1 cellular context compared by ENCODE assay signal in the genomic region with DNA sequence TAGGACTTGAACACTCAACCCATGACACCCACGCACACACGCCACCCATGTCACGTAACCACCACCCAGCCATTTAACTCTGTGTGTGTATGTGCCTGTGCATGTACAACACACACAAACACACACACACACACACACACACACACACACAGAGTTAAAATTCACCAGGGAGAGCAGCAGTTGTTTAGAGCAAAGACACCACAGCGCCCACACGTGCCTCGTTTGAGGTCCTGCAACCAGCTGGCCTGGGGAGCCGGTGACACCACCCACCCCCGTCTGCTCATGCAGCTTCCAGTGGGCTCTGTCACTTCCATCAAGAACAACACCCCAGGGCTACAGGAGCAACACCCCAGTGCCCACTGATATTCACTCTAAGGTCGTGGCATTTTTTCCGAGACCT.
A peak's percentile ranks its signal among the peaks of the same experiment; 100 is the strongest.
TF ChIP-seq lines count a peak whose summit lies in the region.

No MANE protein-coding gene starts in this region.

TF ChIP-seq in HepG2, 621 proteins besides CTCF, POLR2A, EP300 and RAD21 (continued from another document):
- TF ChIP-seq, protein P1, sequence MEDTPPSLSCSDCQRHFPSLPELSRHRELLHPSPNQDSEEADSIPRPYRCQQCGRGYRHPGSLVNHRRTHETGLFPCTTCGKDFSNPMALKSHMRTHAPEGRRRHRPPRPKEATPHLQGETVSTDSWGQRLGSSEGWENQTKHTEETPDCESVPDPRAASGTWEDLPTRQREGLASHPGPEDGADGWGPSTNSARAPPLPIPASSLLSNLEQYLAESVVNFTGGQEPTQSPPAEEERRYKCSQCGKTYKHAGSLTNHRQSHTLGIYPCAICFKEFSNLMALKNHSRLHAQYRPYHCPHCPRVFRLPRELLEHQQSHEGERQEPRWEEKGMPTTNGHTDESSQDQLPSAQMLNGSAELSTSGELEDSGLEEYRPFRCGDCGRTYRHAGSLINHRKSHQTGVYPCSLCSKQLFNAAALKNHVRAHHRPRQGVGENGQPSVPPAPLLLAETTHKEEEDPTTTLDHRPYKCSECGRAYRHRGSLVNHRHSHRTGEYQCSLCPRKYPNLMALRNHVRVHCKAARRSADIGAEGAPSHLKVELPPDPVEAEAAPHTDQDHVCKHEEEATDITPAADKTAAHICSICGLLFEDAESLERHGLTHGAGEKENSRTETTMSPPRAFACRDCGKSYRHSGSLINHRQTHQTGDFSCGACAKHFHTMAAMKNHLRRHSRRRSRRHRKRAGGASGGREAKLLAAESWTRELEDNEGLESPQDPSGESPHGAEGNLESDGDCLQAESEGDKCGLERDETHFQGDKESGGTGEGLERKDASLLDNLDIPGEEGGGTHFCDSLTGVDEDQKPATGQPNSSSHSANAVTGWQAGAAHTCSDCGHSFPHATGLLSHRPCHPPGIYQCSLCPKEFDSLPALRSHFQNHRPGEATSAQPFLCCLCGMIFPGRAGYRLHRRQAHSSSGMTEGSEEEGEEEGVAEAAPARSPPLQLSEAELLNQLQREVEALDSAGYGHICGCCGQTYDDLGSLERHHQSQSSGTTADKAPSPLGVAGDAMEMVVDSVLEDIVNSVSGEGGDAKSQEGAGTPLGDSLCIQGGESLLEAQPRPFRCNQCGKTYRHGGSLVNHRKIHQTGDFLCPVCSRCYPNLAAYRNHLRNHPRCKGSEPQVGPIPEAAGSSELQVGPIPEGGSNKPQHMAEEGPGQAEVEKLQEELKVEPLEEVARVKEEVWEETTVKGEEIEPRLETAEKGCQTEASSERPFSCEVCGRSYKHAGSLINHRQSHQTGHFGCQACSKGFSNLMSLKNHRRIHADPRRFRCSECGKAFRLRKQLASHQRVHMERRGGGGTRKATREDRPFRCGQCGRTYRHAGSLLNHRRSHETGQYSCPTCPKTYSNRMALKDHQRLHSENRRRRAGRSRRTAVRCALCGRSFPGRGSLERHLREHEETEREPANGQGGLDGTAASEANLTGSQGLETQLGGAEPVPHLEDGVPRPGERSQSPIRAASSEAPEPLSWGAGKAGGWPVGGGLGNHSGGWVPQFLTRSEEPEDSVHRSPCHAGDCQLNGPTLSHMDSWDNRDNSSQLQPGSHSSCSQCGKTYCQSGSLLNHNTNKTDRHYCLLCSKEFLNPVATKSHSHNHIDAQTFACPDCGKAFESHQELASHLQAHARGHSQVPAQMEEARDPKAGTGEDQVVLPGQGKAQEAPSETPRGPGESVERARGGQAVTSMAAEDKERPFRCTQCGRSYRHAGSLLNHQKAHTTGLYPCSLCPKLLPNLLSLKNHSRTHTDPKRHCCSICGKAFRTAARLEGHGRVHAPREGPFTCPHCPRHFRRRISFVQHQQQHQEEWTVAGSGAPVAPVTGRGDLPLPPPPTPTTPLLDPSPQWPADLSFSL (CRISPR knock-in tag; IDR thresholded peaks at IDR 0.05), result peak; percentile 85
- TF ChIP-seq ZNF350 (CRISPR knock-in tag; IDR thresholded peaks at IDR 0.05; ENCODE audit: borderline replicate concordance, low read depth) (no peak), FOXA1 (IDR thresholded peaks at IDR 0.05) (no peak), FOXA1 (CRISPR knock-in tag; IDR thresholded peaks at IDR 0.05) (0 out of 2 replicates have a peak, but pooled peaks have one; percentile 11), ZNF616 (CRISPR knock-in tag; IDR thresholded peaks at IDR 0.05; ENCODE audit: low read depth) (no peak), SNRNP70 (IDR thresholded peaks at IDR 0.05; ENCODE audit: low read depth, low read length) (no peak), NRL (CRISPR knock-in tag; IDR thresholded peaks at IDR 0.05; ENCODE audit: borderline replicate concordance) (no peak), EZH2 (conservative IDR thresholded peaks at IDR 0.05; ENCODE audit: low read depth, low read length) (no peak), SSRP1 (CRISPR knock-in tag; IDR thresholded peaks at IDR 0.05) (no peak), ZSCAN30 (CRISPR knock-in tag; IDR thresholded peaks at IDR 0.05) (no peak), PATZ1 (CRISPR knock-in tag; IDR thresholded peaks at IDR 0.05) (peak; percentile 39; the same call in 1 of the 2 replicates), HOMEZ (CRISPR knock-in tag; IDR thresholded peaks at IDR 0.05; ENCODE audit: low read depth) (no peak), ZNF75D (CRISPR knock-in tag; IDR thresholded peaks at IDR 0.05; ENCODE audit: borderline replicate concordance) (no peak), STAG1 (CRISPR knock-in tag; IDR thresholded peaks at IDR 0.05) (peak; percentile 71), ZBTB38 (CRISPR knock-in tag; IDR thresholded peaks at IDR 0.05) (peak; percentile 49; the same call in 1 of the 2 replicates), HDAC6 (IDR thresholded peaks at IDR 0.05; ENCODE audit: low read depth, low read length) (no peak), IRF2 (CRISPR knock-in tag; IDR thresholded peaks at IDR 0.05) (no peak), SYNCRIP (IDR thresholded peaks at IDR 0.05; ENCODE audit: insufficient read depth, low read depth, low read length) (no peak), SMC3 (IDR thresholded peaks at IDR 0.05; ENCODE audit: low read length) (peak; percentile 47), PRMT3 (CRISPR knock-in tag; IDR thresholded peaks at IDR 0.05; ENCODE audit: borderline replicate concordance, low read depth) (no peak), SPEN (CRISPR knock-in tag; IDR thresholded peaks at IDR 0.05; ENCODE audit: low read depth) (peak; percentile 34; the same call in 1 of the 2 replicates), NCOA5 (CRISPR knock-in tag; IDR thresholded peaks at IDR 0.05) (no peak), FOXK2 (IDR thresholded peaks at IDR 0.05) (no peak), ZIK1 (CRISPR knock-in tag; IDR thresholded peaks at IDR 0.05; ENCODE audit: borderline replicate concordance, low read depth) (no peak), ZNF180 (CRISPR knock-in tag; IDR thresholded peaks at IDR 0.05; ENCODE audit: borderline replicate concordance, low read depth) (no peak), EHMT2 (IDR thresholded peaks at IDR 0.05; ENCODE audit: borderline replicate concordance, low read depth, low read length) (no peak), FOXP1 (IDR thresholded peaks at IDR 0.05) (0 out of 2 replicates have a peak, but pooled peaks have one; percentile 9), FOXP1 (CRISPR knock-in tag; IDR thresholded peaks at IDR 0.05) (no peak)
- TF ChIP-seq, protein P2, sequence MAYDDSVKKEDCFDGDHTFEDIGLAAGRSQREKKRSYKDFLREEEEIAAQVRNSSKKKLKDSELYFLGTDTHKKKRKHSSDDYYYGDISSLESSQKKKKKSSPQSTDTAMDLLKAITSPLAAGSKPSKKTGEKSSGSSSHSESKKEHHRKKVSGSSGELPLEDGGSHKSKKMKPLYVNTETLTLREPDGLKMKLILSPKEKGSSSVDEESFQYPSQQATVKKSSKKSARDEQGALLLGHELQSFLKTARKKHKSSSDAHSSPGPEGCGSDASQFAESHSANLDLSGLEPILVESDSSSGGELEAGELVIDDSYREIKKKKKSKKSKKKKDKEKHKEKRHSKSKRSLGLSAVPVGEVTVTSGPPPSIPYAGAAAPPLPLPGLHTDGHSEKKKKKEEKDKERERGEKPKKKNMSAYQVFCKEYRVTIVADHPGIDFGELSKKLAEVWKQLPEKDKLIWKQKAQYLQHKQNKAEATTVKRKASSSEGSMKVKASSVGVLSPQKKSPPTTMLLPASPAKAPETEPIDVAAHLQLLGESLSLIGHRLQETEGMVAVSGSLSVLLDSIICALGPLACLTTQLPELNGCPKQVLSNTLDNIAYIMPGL (CRISPR knock-in tag; IDR thresholded peaks at IDR 0.05; ENCODE audit: borderline replicate concordance in 1 of 2, low read depth in 1 of 2), result 0 out of 4 replicates have a peak, but pooled peaks of 1 of the 2 experiments have one; percentile 24
- TF ChIP-seq, protein P3, sequence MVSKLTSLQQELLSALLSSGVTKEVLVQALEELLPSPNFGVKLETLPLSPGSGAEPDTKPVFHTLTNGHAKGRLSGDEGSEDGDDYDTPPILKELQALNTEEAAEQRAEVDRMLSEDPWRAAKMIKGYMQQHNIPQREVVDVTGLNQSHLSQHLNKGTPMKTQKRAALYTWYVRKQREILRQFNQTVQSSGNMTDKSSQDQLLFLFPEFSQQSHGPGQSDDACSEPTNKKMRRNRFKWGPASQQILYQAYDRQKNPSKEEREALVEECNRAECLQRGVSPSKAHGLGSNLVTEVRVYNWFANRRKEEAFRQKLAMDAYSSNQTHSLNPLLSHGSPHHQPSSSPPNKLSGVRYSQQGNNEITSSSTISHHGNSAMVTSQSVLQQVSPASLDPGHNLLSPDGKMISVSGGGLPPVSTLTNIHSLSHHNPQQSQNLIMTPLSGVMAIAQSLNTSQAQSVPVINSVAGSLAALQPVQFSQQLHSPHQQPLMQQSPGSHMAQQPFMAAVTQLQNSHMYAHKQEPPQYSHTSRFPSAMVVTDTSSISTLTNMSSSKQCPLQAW (CRISPR knock-in tag; IDR thresholded peaks at IDR 0.05), result no peak
